ENCODE assay signal across 12 cellular contexts in the genomic region with DNA sequence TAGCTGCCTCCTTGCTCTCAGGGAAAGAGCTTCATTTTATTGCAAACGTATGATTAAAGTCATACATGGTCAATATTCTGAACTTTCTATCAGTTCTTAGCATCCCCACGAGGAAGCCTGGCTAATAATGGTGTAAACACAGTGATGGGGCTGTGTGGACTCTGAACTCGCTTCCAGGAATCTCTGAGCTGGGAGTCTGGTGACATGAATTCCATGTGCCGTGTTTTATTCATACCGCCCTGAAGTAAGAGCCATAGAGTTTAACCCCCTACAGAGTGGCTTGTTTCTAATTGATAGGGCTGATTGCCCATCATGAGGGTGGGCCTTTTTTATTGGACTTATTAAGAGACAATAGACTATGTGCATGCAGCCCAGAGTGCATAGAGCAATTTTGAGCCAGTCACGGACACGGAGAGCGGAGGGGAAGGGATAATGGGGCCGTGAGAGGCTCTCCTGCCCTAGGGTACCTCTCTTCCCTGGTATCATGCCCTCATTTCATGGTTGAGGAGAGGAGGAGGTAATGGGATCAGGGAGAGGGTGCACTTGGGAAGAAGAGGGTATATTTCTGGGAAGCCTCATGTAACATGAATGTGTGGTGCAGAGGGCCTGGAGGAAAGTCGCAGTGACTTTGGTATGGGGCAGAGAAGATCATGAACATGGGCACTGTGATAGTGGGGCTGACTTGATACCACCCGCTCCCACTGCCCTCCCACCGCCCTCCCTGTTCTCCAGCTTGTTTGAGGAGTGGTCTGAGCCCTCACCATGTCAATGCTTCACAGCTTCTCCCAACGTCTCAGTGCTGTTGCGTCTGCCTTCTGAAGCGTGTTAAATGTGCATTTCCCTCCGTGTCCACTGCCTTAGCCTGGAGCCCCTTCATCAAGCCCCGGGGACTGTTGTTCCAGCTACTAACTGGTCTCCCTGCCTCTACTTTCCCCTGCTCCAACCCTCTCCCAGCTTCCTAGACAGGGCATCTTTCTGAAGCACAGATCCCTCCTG.
DNase-seq lines count a peak whose midpoint lies in the region; ATAC-seq and TF ChIP-seq lines count a peak whose summit lies in the region.
"Had no signal": no experiment of that assay in that cellular context is flagged by ENCODE, and none has a peak within 500 bp of the region (broad histone marks: within the 10 kb centered on the region; RNA-seq: fewer than 3 reads in every experiment).

No MANE protein-coding gene starts in this region.

- no peak overlapping the region for H2AFZ ChIP-seq in neuronal stem cell (ENCODE audit: low read length)

- H3K4ac ChIP-seq in neuronal stem cell (ENCODE audit: low read length): no peak overlapping the region

- no peak overlapping the region for H3K14ac ChIP-seq in neuronal stem cell (ENCODE audit: low read length)

- H2AK5ac ChIP-seq in neuronal stem cell (ENCODE audit: low read depth, low read length): no peak overlapping the region

- H3K36me3 ChIP-seq in duodenal mucosa (ENCODE audit: control insufficient read depth in 1 of 2, insufficient read depth in 2 of 2, low read length in 2 of 2): no peaks in the 10 kb centered on the region
- H3K36me3 ChIP-seq in muscle layer of colon (ENCODE audit: insufficient read depth, low read length): no peaks in the 10 kb centered on the region
- no peaks in the 10 kb centered on the region for H3K36me3 ChIP-seq in uterus
- H3K36me3 ChIP-seq in neuronal stem cell (replicated peaks in 1 of 2; ENCODE audit: control insufficient read depth in 2 of 2, insufficient read depth in 2 of 2, low read length in 2 of 2): no peaks in the 10 kb centered on the region
- H3K36me3 ChIP-seq: BE2C, WERI-Rb-1 had no signal

- H3K27ac ChIP-seq in duodenal mucosa (ENCODE audit: low read depth, low read length) (peak overlapping the region; percentile 71), muscle layer of colon (ENCODE audit: low read depth, low read length) (peak overlapping the region; percentile 78), uterus (peak overlapping the region; percentile 86 to 95), neuronal stem cell (replicated peaks; ENCODE audit: low read length) (no peak overlapping the region)
- H3K27ac ChIP-seq: WERI-Rb-1 had no signal

- peak in 1 of 4 experiments; percentile 7 for TF ChIP-seq CTCF in uterus (IDR thresholded peaks at IDR 0.05)

- no peak overlapping the region for H2BK120ac ChIP-seq in neuronal stem cell (ENCODE audit: low read depth, low read length)

- DNase-seq in activated naive CD8-positive, alpha-beta T cell treated with anti-CD3 and anti-CD28 coated beads for 36 hours: no peak
- DNase-seq in uterus: no peak
- DNase-seq in neuronal stem cell (ENCODE audit: low spot score): no peak
- DNase-seq: WERI-Rb-1 had no signal

- no peaks in the 10 kb centered on the region for H3K79me1 ChIP-seq in neuronal stem cell (ENCODE audit: low read depth, low read length)

- H3K9me3 Mint-ChIP-seq in activated naive CD8-positive, alpha-beta T cell (ENCODE audit: low read depth): no peaks in the 10 kb centered on the region
- H3K9me3 Mint-ChIP-seq in activated naive CD8-positive, alpha-beta T cell treated with anti-CD3 and anti-CD28 coated beads for 36 hours: peaks cover 3% of the 10 kb centered on the region
- H3K9me3 Mint-ChIP-seq: central memory CD8-positive, alpha-beta T cell had no signal

- no peak overlapping the region for H3K4me3 Mint-ChIP-seq in activated naive CD8-positive, alpha-beta T cell
- no peak overlapping the region for H3K4me3 Mint-ChIP-seq in activated naive CD8-positive, alpha-beta T cell treated with anti-CD3 and anti-CD28 coated beads for 36 hours
- H3K4me3 Mint-ChIP-seq: central memory CD8-positive, alpha-beta T cell; stimulated activated memory B cell treated with anti-CD40 and anti-IgM and Interleukin-4, amounts not matched to agents 10 μg/mL and 1 μg/mL and 100 μg/mL, for 72 hours had no signal

- H3K27ac Mint-ChIP-seq in activated naive CD8-positive, alpha-beta T cell: peak overlapping the region; percentile 81
- no peak overlapping the region for H3K27ac Mint-ChIP-seq in activated naive CD8-positive, alpha-beta T cell treated with anti-CD3 and anti-CD28 coated beads for 36 hours
- H3K27ac Mint-ChIP-seq: stimulated activated memory B cell treated with anti-CD40 and anti-IgM and Interleukin-4, amounts not matched to agents 10 μg/mL and 1 μg/mL and 100 μg/mL, for 72 hours had no signal

- H4K8ac ChIP-seq in neuronal stem cell (ENCODE audit: low read depth, low read length): no peak overlapping the region

- H3K4me3 ChIP-seq in duodenal mucosa (ENCODE audit: low read depth in 1 of 2, low read length in 2 of 2) (no peak overlapping the region), muscle layer of colon (ENCODE audit: low read depth in 1 of 2, low read length in 2 of 2) (peak overlapping the region; percentile 17 to 34), uterus (no peak overlapping the region), neuronal stem cell (ENCODE audit: low read length in 2 of 2) (no peak overlapping the region)

- ATAC-seq in HG02970 (IDR thresholded peaks at IDR 0.05; ENCODE audit: low FRiP score, unreplicated experiment): no peak
- ATAC-seq in GM18873 (IDR thresholded peaks at IDR 0.05; ENCODE audit: low FRiP score, unreplicated experiment): no peak
- ATAC-seq: stimulated activated memory B cell treated with anti-CD40 and anti-IgM and Interleukin-4, amounts not matched to agents 10 μg/mL and 1 μg/mL and 100 μg/mL, for 72 hours had no signal

- H3K9me3 ChIP-seq in duodenal mucosa (ENCODE audit: control insufficient read depth in 1 of 2, low read length in 2 of 2) (no peaks in the 10 kb centered on the region), muscle layer of colon (ENCODE audit: low read length) (no peaks in the 10 kb centered on the region), uterus (no peaks in the 10 kb centered on the region), neuronal stem cell (replicated peaks in 1 of 2; ENCODE audit: control insufficient read depth in 2 of 2, insufficient read depth in 1 of 2, low read depth in 1 of 2, low read length in 2 of 2) (no peaks in the 10 kb centered on the region)
- H3K9me3 ChIP-seq: BE2C had no signal

- H3K18ac ChIP-seq in neuronal stem cell (ENCODE audit: low read length): no peak overlapping the region

- H3K27me3 ChIP-seq in duodenal mucosa (ENCODE audit: control insufficient read depth in 1 of 2, insufficient read depth in 2 of 2, low read length in 2 of 2) (no peaks in the 10 kb centered on the region), muscle layer of colon (ENCODE audit: control insufficient read depth in 1 of 2, insufficient read depth in 2 of 2, low read length in 2 of 2) (no peaks in the 10 kb centered on the region), uterus (no peaks in the 10 kb centered on the region), neuronal stem cell (ENCODE audit: control insufficient read depth in 3 of 3, insufficient read depth in 3 of 3, low read depth in 1 of 3, low read length in 3 of 3) (no peaks in the 10 kb centered on the region)
- H3K27me3 ChIP-seq: BE2C had no signal

- H4K91ac ChIP-seq in neuronal stem cell (ENCODE audit: low read depth, low read length, poor library complexity): no peak overlapping the region

- no peak overlapping the region for H2BK15ac ChIP-seq in neuronal stem cell (ENCODE audit: low read length)

- no peak overlapping the region for H2BK12ac ChIP-seq in neuronal stem cell (ENCODE audit: low read length)

- H3K4me2 ChIP-seq in neuronal stem cell (ENCODE audit: insufficient read depth, low read length, poor library complexity, severe bottlenecking): no peak overlapping the region

- no CpG with 5 or more reads among the region's 17 CpGs for WGBS in neuronal stem cell (ENCODE audit: extremely low coverage in 2 of 2, insufficient read length in 2 of 2, insufficient replicate concordance in 1 of 2), 2 donors

- no peaks in the 10 kb centered on the region for H3K27me3 Mint-ChIP-seq in activated naive CD8-positive, alpha-beta T cell
- H3K27me3 Mint-ChIP-seq in activated naive CD8-positive, alpha-beta T cell treated with anti-CD3 and anti-CD28 coated beads for 36 hours: no peaks in the 10 kb centered on the region

- H3K4me1 Mint-ChIP-seq in activated naive CD8-positive, alpha-beta T cell (ENCODE audit: low read depth): peaks cover 21% of the 10 kb centered on the region
- peaks cover 20% of the 10 kb centered on the region for H3K4me1 Mint-ChIP-seq in activated naive CD8-positive, alpha-beta T cell treated with anti-CD3 and anti-CD28 coated beads for 36 hours
- H3K4me1 Mint-ChIP-seq: central memory CD8-positive, alpha-beta T cell had no signal

- TF ChIP-seq POLR2A in uterus (IDR thresholded peaks at IDR 0.05): no peak

- no peak overlapping the region for H3K23ac ChIP-seq in neuronal stem cell (ENCODE audit: low read depth, low read length, poor library complexity)

- intact Hi-C loops in uterus (cut with DNase I; ENCODE audit: low total_unique reads): no loop called here

- peaks cover 16 to 35% of the 10 kb centered on the region in 2 donors for H3K4me1 ChIP-seq in duodenal mucosa (ENCODE audit: control insufficient read depth in 1 of 2, insufficient read depth in 2 of 2, low read length in 2 of 2)
- peaks cover 55% of the 10 kb centered on the region for H3K4me1 ChIP-seq in muscle layer of colon (ENCODE audit: insufficient read depth, low read length)
- peaks cover 8 to 34% of the 10 kb centered on the region in 2 donors for H3K4me1 ChIP-seq in uterus
- H3K4me1 ChIP-seq in neuronal stem cell (ENCODE audit: control insufficient read depth in 2 of 2, insufficient read depth in 1 of 2, low read depth in 1 of 2, low read length in 2 of 2): peaks cover 0 to 7% of the 10 kb centered on the region in 2 donors

- H3K9ac ChIP-seq in duodenal mucosa (ENCODE audit: low read depth in 1 of 2, low read length in 2 of 2) (no peak overlapping the region), muscle layer of colon (ENCODE audit: low read length) (peak overlapping the region; percentile 51), neuronal stem cell (ENCODE audit: low read depth, low read length, poor library complexity) (no peak overlapping the region)

- no peaks in the 10 kb centered on the region for H3K36me3 Mint-ChIP-seq in activated naive CD8-positive, alpha-beta T cell
- no peaks in the 10 kb centered on the region for H3K36me3 Mint-ChIP-seq in activated naive CD8-positive, alpha-beta T cell treated with anti-CD3 and anti-CD28 coated beads for 36 hours
- H3K36me3 Mint-ChIP-seq: stimulated activated memory B cell treated with anti-CD40 and anti-IgM and Interleukin-4, amounts not matched to agents 10 μg/mL and 1 μg/mL and 100 μg/mL, for 72 hours had no signal

- H2BK5ac ChIP-seq in neuronal stem cell (ENCODE audit: low read length): no peak overlapping the region

Comparison
In these comparisons a context has a peak if more than half of its experiments do, and no peak if none do; other contexts are left out.
1. H3K4me3 ChIP-seq: peak in muscle layer of colon (2 of 2); none in duodenal mucosa (0 of 2), uterus (0 of 2) and neuronal stem cell (0 of 2).